Comparison of ENCODE assay signal across 14 cellular contexts in the genomic region with DNA sequence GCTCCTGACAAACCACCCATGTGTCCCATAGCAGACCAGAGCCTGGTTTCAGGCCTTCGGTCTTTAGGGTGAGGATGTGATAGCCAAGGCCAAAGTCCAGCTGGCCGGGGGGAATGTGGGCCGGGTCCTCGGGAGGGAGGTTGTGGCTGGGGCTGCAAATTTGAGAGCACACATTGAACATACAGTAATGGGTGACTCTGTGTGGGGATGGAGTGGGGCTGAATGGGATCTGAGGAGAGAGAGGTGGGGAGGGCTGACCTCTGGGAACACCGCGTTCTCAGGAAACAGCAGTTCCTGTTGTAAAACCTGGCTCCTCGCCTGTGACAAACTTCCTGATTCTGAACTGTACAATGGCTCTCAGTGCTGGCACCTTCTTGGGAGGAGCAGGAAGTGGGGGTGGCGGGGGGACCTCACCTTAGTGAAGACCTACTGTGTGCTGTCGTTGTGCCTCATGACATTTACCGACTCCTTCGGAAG. TPM values are rescaled to one million over a fixed set of nuclear protein-coding genes. Genes with fewer than 3 reads are reported as not detected.
DNase-seq lines count a peak whose midpoint lies in the region; ATAC-seq, FAIRE-seq and TF ChIP-seq lines count a peak whose summit lies in the region.
"Had no signal": no experiment of that assay in that cellular context is flagged by ENCODE, and none has a peak within 500 bp of the region (broad histone marks: within the 10 kb centered on the region; RNA-seq: fewer than 3 reads in every experiment).

No MANE protein-coding gene starts in this region.

- ATAC-seq in Right ventricle myocardium inferior (peak; percentile 76), left ventricle myocardium superior (peak; percentile 80), aorta (ENCODE audit: low FRiP score) (peak; percentile 22)

- peaks cover 59% of the 10 kb centered on the region for H3K4me1 Mint-ChIP-seq in HFFc6 (ENCODE audit: low read depth)

- H3K27ac ChIP-seq in ovary (peak overlapping the region in 1 of 2 donors; percentile 6), aorta (ENCODE audit: low read depth in 1 of 2, low read length in 2 of 2) (no peak overlapping the region)

- H3K4me3 ChIP-seq in ovary = no peak overlapping the region
- no peak overlapping the region for H3K4me3 ChIP-seq in aorta (ENCODE audit: low read length in 2 of 2)
- H3K4me3 ChIP-seq: dorsolateral prefrontal cortex had no signal

- no peak for TF ChIP-seq POLR2A in ovary (IDR thresholded peaks at IDR 0.05)

- H3K9me3 Mint-ChIP-seq in HFFc6 = peaks cover 14% of the 10 kb centered on the region

- peaks cover 18% of the 10 kb centered on the region for H3K36me3 Mint-ChIP-seq in HFFc6 (ENCODE audit: low read depth)

- no peak overlapping the region for H3K4me3 Mint-ChIP-seq in HFFc6
- H3K4me3 Mint-ChIP-seq: activated naive CD8-positive, alpha-beta T cell treated with anti-CD3 and anti-CD28 coated beads, Interleukin-2, amount 10 ng/mL, durations not matched to agents 7 days and 5 days had no signal

- H3K4me1 ChIP-seq in ovary (ENCODE audit: insufficient read depth) (peaks cover 7% of the 10 kb centered on the region), aorta (ENCODE audit: control insufficient read depth in 1 of 2, insufficient read depth in 2 of 2, low read length in 2 of 2) (no peaks in the 10 kb centered on the region)

- H3K27ac Mint-ChIP-seq in HFFc6 = no peak overlapping the region
- H3K27ac Mint-ChIP-seq: activated naive CD8-positive, alpha-beta T cell treated with anti-CD3 and anti-CD28 coated beads, Interleukin-2, amount 10 ng/mL, durations not matched to agents 7 days and 5 days had no signal

- H3K27me3 ChIP-seq in ovary = no peaks in the 10 kb centered on the region
- no peaks in the 10 kb centered on the region for H3K27me3 ChIP-seq in aorta (ENCODE audit: control insufficient read depth in 1 of 2, insufficient read depth in 2 of 2, low read length in 1 of 2)
- H3K27me3 ChIP-seq: dorsolateral prefrontal cortex had no signal

- no peaks in the 10 kb centered on the region; the same call in 1 of the 2 replicates for H3K27me3 Mint-ChIP-seq in HFFc6 (ENCODE audit: insufficient read depth)
- H3K27me3 Mint-ChIP-seq: activated naive CD8-positive, alpha-beta T cell treated with anti-CD3 and anti-CD28 coated beads, Interleukin-2, amount 10 ng/mL, durations not matched to agents 7 days and 5 days had no signal

- H3K36me3 ChIP-seq in ovary (no peaks in the 10 kb centered on the region), aorta (ENCODE audit: control insufficient read depth in 1 of 2, insufficient read depth in 2 of 2, low read length in 1 of 2) (no peaks in the 10 kb centered on the region)

- WGBS in ovary, 3 donors = 38 to 70% (median 57%) methylated on average over 11 of the region's 11 CpGs
- WGBS in aorta, 2 donors = 85 to 93% methylated on average over 11 of the region's 11 CpGs

- DNase-seq in Right ventricle myocardium inferior (ENCODE audit: missing footprints) = no peak
- DNase-seq in cardiac septum (ENCODE audit: low spot score) = no peak
- DNase-seq in left ventricle myocardium superior = peak; percentile 53
- DNase-seq in ovary = peak in 4 of 5 donors; percentile 57 to 84 (median 72)
- DNase-seq in aorta = no peak
- DNase-seq in HTR-8/SVneo (ENCODE audit: insufficient read length, low spot score) = no peak
- no peak for DNase-seq in stimulated activated CD4-positive, alpha-beta T cell treated with anti-CD3 and anti-CD28 coated beads, Interleukin-1b, Interleukin-23, amount 100 ng/mL, for 48 hours
- no peak for DNase-seq in HFFc6
- DNase-seq: activated naive CD8-positive, alpha-beta T cell treated with anti-CD3 and anti-CD28 coated beads, Interleukin-2, amount 10 ng/mL, durations not matched to agents 7 days and 5 days; DMS153; NCI-H510A; T1000 had no signal

- H3K9me3 ChIP-seq in ovary (no peaks in the 10 kb centered on the region), aorta (ENCODE audit: control insufficient read depth, low read length) (no peaks in the 10 kb centered on the region)

- TF ChIP-seq EP300 in ovary (IDR thresholded peaks at IDR 0.05) = no peak

- TF ChIP-seq CTCF in ovary (IDR thresholded peaks at IDR 0.05) (no peak), HFFc6 (IDR thresholded peaks at IDR 0.05) (no peak)

- intact Hi-C loops in Right ventricle myocardium inferior (cut with DNase I) = no loop called here
- intact Hi-C loops in cardiac septum (cut with DNase I) = no loop called here
- intact Hi-C loops in left ventricle myocardium superior (cut with micrococcal nuclease) = no loop called here
- intact Hi-C loops in ovary (cut with DNase I) = no loop called here
- intact Hi-C loops in aorta (cut with DNase I) = no loop called here

- FAIRE-seq in HTR-8/SVneo (lab: Jason Lieb, UNC) = no peak
- FAIRE-seq: urothelium cell line had no signal

RNA-seq across cellular contexts. Expression of gene MCFD2, which starts 48.8 kb away (rescaled TPM):
- total RNA-seq in Right ventricle myocardium inferior = 66.1 TPM
- total RNA-seq in cardiac septum = 55.1 TPM
- 65.6 TPM for total RNA-seq in left ventricle myocardium superior
- 100 to 1,000 TPM in 6 of 7 donors, 10 to 100 TPM in 1; 62.8 to 176 (median 134) TPM for total RNA-seq in ovary
- polyA plus RNA-seq in ovary = 100 to 1,000 TPM in 1 of 2 donors, 10 to 100 TPM in 1; 65.8 to 145 TPM
- 100 to 1,000 TPM; 122 to 165 TPM for total RNA-seq in aorta
- 10 to 100 TPM; 50.1 to 53.3 TPM for polyA plus RNA-seq in aorta
- total RNA-seq in HFFc6 (2021; fragmentation: NEBNext Ultra II Directional; extraction: Animal tissue kit (Norgen Biotek cat#: 25700)) = 100 to 1,000 TPM; 379 to 441 (median 410) TPM

Comparison
In these comparisons a context has a peak if more than half of its experiments do, and no peak if none do; other contexts are left out.
1. DNase-seq: peak in left ventricle myocardium superior (single experiment) and ovary (4 of 5); none in Right ventricle myocardium inferior (single experiment), cardiac septum (single experiment), aorta (0 of 2), HTR-8/SVneo (single experiment), stimulated activated CD4-positive, alpha-beta T cell treated with anti-CD3 and anti-CD28 coated beads, Interleukin-1b, Interleukin-23, amount 100 ng/mL, for 48 hours (single experiment) and HFFc6 (single experiment).
2. ATAC-seq: peak in every context shown above with its lines; median percentile 80 in left ventricle myocardium superior; 76 in Right ventricle myocardium inferior; 22 in aorta.